In genomic region chr7:33623267-33623666, GRCh38 we compare ENCODE assay signal across 27 cellular contexts.
"Had no signal": no experiment of that assay in that cellular context is flagged by ENCODE, and none has a peak within 500 bp of the region (broad histone marks: within the 10 kb centered on the region; RNA-seq: fewer than 3 reads in every experiment).

No MANE protein-coding gene starts in this region.

- H3K27ac Mint-ChIP-seq: activated CD4-positive, alpha-beta T cell treated with anti-CD3 and anti-CD28 coated beads for 36 hours; activated CD8-positive, alpha-beta memory T cell treated with anti-CD3 and anti-CD28 coated beads, Interleukin-2, amount 10 ng/mL, durations not matched to agents 7 days and 5 days; activated CD8-positive, alpha-beta T cell treated with anti-CD3 and anti-CD28 coated beads, Interleukin-2, amount 10 ng/mL, durations not matched to agents 7 days and 5 days; activated naive CD4-positive, alpha-beta T cell treated with anti-CD3 and anti-CD28 coated beads, Interleukin-2, amount 50 U/mL, for 24 hours; activated T-helper 2 cell treated with anti-CD3 and anti-CD28 coated beads, Interferon-gamma antibody, Interleukin-2, Interleukin-4, amounts not matched to agents 10 μg/mL and 5 μg/mL and 100 μg/mL, durations not matched to agents 14 hours and 24 hours and 36 hours; mesothelial cell of epicardium; natural killer cell; neural progenitor cell; stimulated activated naive B cell treated with anti-CD40 and anti-IgM and Interleukin-4, amounts not matched to agents 10 μg/mL and 1 μg/mL and 100 μg/mL, for 72 hours had no signal

- H2AFZ ChIP-seq: neural progenitor cell, parathyroid adenoma had no signal

- H3K4me1 Mint-ChIP-seq: activated CD4-positive, alpha-beta T cell treated with anti-CD3 and anti-CD28 coated beads for 36 hours; activated CD8-positive, alpha-beta memory T cell treated with anti-CD3 and anti-CD28 coated beads, Interleukin-2, amount 10 ng/mL, durations not matched to agents 7 days and 5 days; activated naive CD4-positive, alpha-beta T cell treated with anti-CD3 and anti-CD28 coated beads, Interleukin-2, amount 50 U/mL, for 24 hours; central memory CD8-positive, alpha-beta T cell; mesothelial cell of epicardium; neural progenitor cell; stimulated activated naive B cell treated with anti-CD40 and anti-IgM and Interleukin-4, amounts not matched to agents 10 μg/mL and 1 μg/mL and 100 μg/mL, for 72 hours had no signal

- H3K4me3 ChIP-seq: coronary artery, dorsolateral prefrontal cortex, heart right ventricle, neural progenitor cell, right atrium auricular region, stomach, tibial artery, upper lobe of right lung had no signal

- H3K4me2 ChIP-seq: neural progenitor cell had no signal

- H3K27ac ChIP-seq: coronary artery, dorsolateral prefrontal cortex, foreskin keratinocyte, heart right ventricle, neural progenitor cell, parathyroid adenoma, right atrium auricular region, stomach, tibial artery, upper lobe of right lung had no signal

- H3K9ac ChIP-seq: neural progenitor cell, parathyroid adenoma had no signal

- H3K4me1 ChIP-seq: foreskin keratinocyte, heart right ventricle, neural progenitor cell, parathyroid adenoma, right atrium auricular region, tibial artery, upper lobe of right lung had no signal

- H3K9me3 ChIP-seq: stomach had no signal

- H3K79me2 ChIP-seq: parathyroid adenoma had no signal

- H3K9me3 Mint-ChIP-seq: activated T-helper 2 cell treated with anti-CD3 and anti-CD28 coated beads, Interferon-gamma antibody, Interleukin-2, Interleukin-4, amounts not matched to agents 10 μg/mL and 5 μg/mL and 100 μg/mL, durations not matched to agents 14 hours and 24 hours and 36 hours had no signal

- H3K27me3 Mint-ChIP-seq: activated CD4-positive, alpha-beta T cell treated with anti-CD3 and anti-CD28 coated beads for 36 hours; activated CD8-positive, alpha-beta memory T cell treated with anti-CD3 and anti-CD28 coated beads, Interleukin-2, amount 10 ng/mL, durations not matched to agents 7 days and 5 days; activated naive CD4-positive, alpha-beta T cell treated with anti-CD3 and anti-CD28 coated beads, Interleukin-2, amount 50 U/mL, for 24 hours; central memory CD8-positive, alpha-beta T cell; stimulated activated naive B cell treated with anti-CD40 and anti-IgM and Interleukin-4, amounts not matched to agents 10 μg/mL and 1 μg/mL and 100 μg/mL, for 72 hours had no signal

- ATAC-seq: activated CD4-positive, alpha-beta T cell treated with anti-CD3 and anti-CD28 coated beads for 36 hours; activated CD8-positive, alpha-beta memory T cell treated with anti-CD3 and anti-CD28 coated beads, Interleukin-2, amount 10 ng/mL, durations not matched to agents 7 days and 5 days; activated CD8-positive, alpha-beta T cell treated with anti-CD3 and anti-CD28 coated beads, Interleukin-2, amount 10 ng/mL, durations not matched to agents 7 days and 5 days; foreskin keratinocyte; heart right ventricle; natural killer cell; stimulated activated naive B cell treated with anti-CD40 and anti-IgM and Interleukin-4, amounts not matched to agents 10 μg/mL and 1 μg/mL and 100 μg/mL, for 72 hours; upper lobe of right lung had no signal

- H3K4me3 Mint-ChIP-seq: activated CD4-positive, alpha-beta T cell treated with anti-CD3 and anti-CD28 coated beads for 36 hours; activated CD8-positive, alpha-beta memory T cell treated with anti-CD3 and anti-CD28 coated beads, Interleukin-2, amount 10 ng/mL, durations not matched to agents 7 days and 5 days; activated CD8-positive, alpha-beta T cell treated with anti-CD3 and anti-CD28 coated beads, Interleukin-2, amount 10 ng/mL, durations not matched to agents 7 days and 5 days; activated naive CD4-positive, alpha-beta T cell treated with anti-CD3 and anti-CD28 coated beads, Interleukin-2, amount 50 U/mL, for 24 hours; central memory CD8-positive, alpha-beta T cell; mesothelial cell of epicardium; natural killer cell; neural progenitor cell; stimulated activated naive B cell treated with anti-CD40 and anti-IgM and Interleukin-4, amounts not matched to agents 10 μg/mL and 1 μg/mL and 100 μg/mL, for 72 hours had no signal

- H3K36me3 ChIP-seq: heart right ventricle, neural progenitor cell, right atrium auricular region, stomach, tibial artery, upper lobe of right lung had no signal

- DNase-seq: activated CD4-positive, alpha-beta T cell treated with anti-CD3 and anti-CD28 coated beads for 36 hours; activated CD4-positive, CD25-positive, alpha-beta regulatory T cell; activated CD8-positive, alpha-beta memory T cell treated with anti-CD3 and anti-CD28 coated beads, Interleukin-2, amount 10 ng/mL, durations not matched to agents 7 days and 5 days; activated CD8-positive, alpha-beta T cell treated with anti-CD3 and anti-CD28 coated beads, Interleukin-2, amount 10 ng/mL, durations not matched to agents 7 days and 5 days; activated T-cell treated with anti-CD3 and anti-CD28 coated beads, Interleukin-2, amount 50 U/mL, for 48 hours; anterior cingulate cortex; dorsolateral prefrontal cortex; effector memory CD4-positive, alpha-beta T cell; foreskin keratinocyte; heart right ventricle; natural killer cell; occipital lobe; stimulated activated CD4-positive, alpha-beta T cell treated with anti-CD3 and anti-CD28 coated beads, Interleukin-15, amount 100 ng/mL, for 24 hours; stimulated activated CD4-positive, alpha-beta T cell treated with anti-CD3 and anti-CD28 coated beads, Interleukin-2, amount 100 ng/mL, for 24 hours; stimulated activated naive B cell treated with anti-CD40 and anti-IgM and Interleukin-4, amounts not matched to agents 10 μg/mL and 1 μg/mL and 100 μg/mL, for 72 hours; stomach; T-helper 2 cell; tibial artery; upper lobe of right lung had no signal

- H3K27me3 ChIP-seq: dorsolateral prefrontal cortex, foreskin keratinocyte, heart right ventricle, neural progenitor cell, right atrium auricular region, stomach, tibial artery, upper lobe of right lung had no signal
